In genomic region chr12:47156167-47156736, GRCh38 we compare ENCODE assay signal across 10 cellular contexts.
DNase-seq lines count a peak whose midpoint lies in the region; ATAC-seq and TF ChIP-seq lines count a peak whose summit lies in the region.
"Had no signal": no experiment of that assay in that cellular context is flagged by ENCODE, and none has a peak within 500 bp of the region (broad histone marks: within the 10 kb centered on the region; RNA-seq: fewer than 3 reads in every experiment).

No MANE protein-coding gene starts in this region.

- no peak for ATAC-seq in activated naive CD4-positive, alpha-beta T cell treated with anti-CD3 and anti-CD28 coated beads, Interleukin-2, amount 50 U/mL, for 72 hours
- ATAC-seq in right cardiac atrium (peak; percentile 93 to 96), upper lobe of left lung (ENCODE audit: low FRiP score in 2 of 2) (peak; percentile 43 to 68), HG03175 (IDR thresholded peaks at IDR 0.05; ENCODE audit: unreplicated experiment) (no peak), GM21360 (IDR thresholded peaks at IDR 0.05; ENCODE audit: unreplicated experiment) (no peak)

- TF ChIP-seq POLR2A in adrenal gland (IDR thresholded peaks at IDR 0.05) (no peak), upper lobe of left lung (IDR thresholded peaks at IDR 0.05) (no peak)

- H3K9me3 ChIP-seq in adrenal gland (replicated peaks in 1 of 3) (no peaks in the 10 kb centered on the region), right cardiac atrium (ENCODE audit: control insufficient read depth, low read length) (no peaks in the 10 kb centered on the region), upper lobe of left lung (no peaks in the 10 kb centered on the region)

- peaks cover 17% of the 10 kb centered on the region for H3K9me3 Mint-ChIP-seq in activated naive CD4-positive, alpha-beta T cell treated with anti-CD3 and anti-CD28 coated beads for 36 hours
- peaks cover 18 to 23% of the 10 kb centered on the region in 2 donors for H3K9me3 Mint-ChIP-seq in activated naive CD4-positive, alpha-beta T cell treated with anti-CD3 and anti-CD28 coated beads, Interleukin-2, amount 50 U/mL, for 72 hours

- intact Hi-C loops in activated naive CD4-positive, alpha-beta T cell treated with anti-CD3 and anti-CD28 coated beads for 36 hours (cut with micrococcal nuclease), result no loop called here
- intact Hi-C loops in adrenal gland (cut with DNase I) (no loop called here), right cardiac atrium (cut with DNase I) (no loop called here)

- H3K4me1 Mint-ChIP-seq in activated naive CD4-positive, alpha-beta T cell treated with anti-CD3 and anti-CD28 coated beads for 36 hours (ENCODE audit: low read depth), result peaks cover 39% of the 10 kb centered on the region

- no peak for TF ChIP-seq CTCF in adrenal gland (IDR thresholded peaks at IDR 0.05)
- TF ChIP-seq CTCF in upper lobe of left lung (IDR thresholded peaks at IDR 0.05), result no peak

- H3K27ac ChIP-seq in adrenal gland (peak overlapping the region; percentile 61 to 82 (median 68)), right cardiac atrium (ENCODE audit: low read length) (peak overlapping the region; percentile 88), upper lobe of left lung (peak overlapping the region in 2 of 4 donors; percentile 33 to 64)

- 46 to 59% (median 47%) methylated on average over 2 of the region's 2 CpGs for WGBS in adrenal gland, 4 donors
- WGBS in right cardiac atrium, result 48% methylated on average over 2 of the region's 2 CpGs
- 52 to 55% methylated on average over 2 of the region's 2 CpGs for WGBS in upper lobe of left lung, 2 donors

- peak; percentile 25 for DNase-seq in activated naive CD4-positive, alpha-beta T cell treated with anti-CD3 and anti-CD28 coated beads for 36 hours
- DNase-seq in activated naive CD4-positive, alpha-beta T cell treated with anti-CD3 and anti-CD28 coated beads, Interleukin-2, amount 50 U/mL, for 72 hours (ENCODE audit: low spot score in 2 of 2), result no peak
- DNase-seq in adrenal gland (peak; percentile 59 to 89 (median 77)), right cardiac atrium (peak; percentile 70 to 86 (median 75)), upper lobe of left lung (no peak), NCI-H2196 (lab: John Stamatoyannopoulos, UW; ENCODE audit: unreplicated experiment) (no peak)
- DNase-seq: substantia nigra had no signal

- no peak overlapping the region for H3K27ac Mint-ChIP-seq in activated naive CD4-positive, alpha-beta T cell treated with anti-CD3 and anti-CD28 coated beads for 36 hours
- H3K27ac Mint-ChIP-seq in activated naive CD4-positive, alpha-beta T cell treated with anti-CD3 and anti-CD28 coated beads, Interleukin-2, amount 50 U/mL, for 72 hours, result no peak overlapping the region

- H3K36me3 Mint-ChIP-seq in activated naive CD4-positive, alpha-beta T cell treated with anti-CD3 and anti-CD28 coated beads for 36 hours (ENCODE audit: low read depth), result peaks cover 24% of the 10 kb centered on the region
- H3K36me3 Mint-ChIP-seq in activated naive CD4-positive, alpha-beta T cell treated with anti-CD3 and anti-CD28 coated beads, Interleukin-2, amount 50 U/mL, for 72 hours, result peaks cover 17 to 32% of the 10 kb centered on the region in 2 donors

- TF ChIP-seq EP300 in upper lobe of left lung (IDR thresholded peaks at IDR 0.05), result no peak

- H3K27me3 ChIP-seq in adrenal gland, result no peaks in the 10 kb centered on the region
- H3K27me3 ChIP-seq in right cardiac atrium (ENCODE audit: control insufficient read depth, insufficient read depth), result no peaks in the 10 kb centered on the region
- H3K27me3 ChIP-seq in upper lobe of left lung, result no peaks in the 10 kb centered on the region

- CTCF ChIA-PET in activated naive CD4-positive, alpha-beta T cell treated with anti-CD3 and anti-CD28 coated beads for 36 hours (lab: Charles Lee), result interaction anchor here (0.7 to 1.9 kb wide), 3 partner anchors 11 to 85 kb away, joined by 3 to 5 read pairs (median 4); no protein-coding TSS in a partner anchor

- no peak overlapping the region for H3K4me3 Mint-ChIP-seq in activated naive CD4-positive, alpha-beta T cell treated with anti-CD3 and anti-CD28 coated beads for 36 hours

- H3K36me3 ChIP-seq in adrenal gland (replicated peaks in 1 of 2), result no peaks in the 10 kb centered on the region
- H3K36me3 ChIP-seq in upper lobe of left lung, result no peaks in the 10 kb centered on the region

- no peaks in the 10 kb centered on the region for H3K27me3 Mint-ChIP-seq in activated naive CD4-positive, alpha-beta T cell treated with anti-CD3 and anti-CD28 coated beads for 36 hours (ENCODE audit: low read depth)

- peaks cover 14 to 20% of the 10 kb centered on the region in 2 donors for H3K4me1 ChIP-seq in adrenal gland (replicated peaks in 1 of 2)
- H3K4me1 ChIP-seq in right cardiac atrium (ENCODE audit: control insufficient read depth, insufficient read depth, low read length), result peaks cover 8% of the 10 kb centered on the region
- H3K4me1 ChIP-seq in upper lobe of left lung, result peaks cover 8 to 15% (median 11%) of the 10 kb centered on the region in 4 donors

- no peak overlapping the region for H3K4me3 ChIP-seq in adrenal gland
- H3K4me3 ChIP-seq in right cardiac atrium (ENCODE audit: low read length), result no peak overlapping the region
- no peak overlapping the region for H3K4me3 ChIP-seq in upper lobe of left lung
- H3K4me3 ChIP-seq: smooth muscle cell had no signal

Comparison
In these comparisons a context has a peak if more than half of its experiments do, and no peak if none do; other contexts are left out.
1. DNase-seq: peak in activated naive CD4-positive, alpha-beta T cell treated with anti-CD3 and anti-CD28 coated beads for 36 hours (single experiment), adrenal gland (7 of 7) and right cardiac atrium (3 of 3); none in activated naive CD4-positive, alpha-beta T cell treated with anti-CD3 and anti-CD28 coated beads, Interleukin-2, amount 50 U/mL, for 72 hours (0 of 2), upper lobe of left lung (0 of 2) and NCI-H2196 (single experiment).
2. ATAC-seq: peak in right cardiac atrium (2 of 2) and upper lobe of left lung (2 of 2); none in activated naive CD4-positive, alpha-beta T cell treated with anti-CD3 and anti-CD28 coated beads, Interleukin-2, amount 50 U/mL, for 72 hours (0 of 2), HG03175 (single experiment) and GM21360 (single experiment).